8 cellular contexts compared by ENCODE assay signal in the genomic region with DNA sequence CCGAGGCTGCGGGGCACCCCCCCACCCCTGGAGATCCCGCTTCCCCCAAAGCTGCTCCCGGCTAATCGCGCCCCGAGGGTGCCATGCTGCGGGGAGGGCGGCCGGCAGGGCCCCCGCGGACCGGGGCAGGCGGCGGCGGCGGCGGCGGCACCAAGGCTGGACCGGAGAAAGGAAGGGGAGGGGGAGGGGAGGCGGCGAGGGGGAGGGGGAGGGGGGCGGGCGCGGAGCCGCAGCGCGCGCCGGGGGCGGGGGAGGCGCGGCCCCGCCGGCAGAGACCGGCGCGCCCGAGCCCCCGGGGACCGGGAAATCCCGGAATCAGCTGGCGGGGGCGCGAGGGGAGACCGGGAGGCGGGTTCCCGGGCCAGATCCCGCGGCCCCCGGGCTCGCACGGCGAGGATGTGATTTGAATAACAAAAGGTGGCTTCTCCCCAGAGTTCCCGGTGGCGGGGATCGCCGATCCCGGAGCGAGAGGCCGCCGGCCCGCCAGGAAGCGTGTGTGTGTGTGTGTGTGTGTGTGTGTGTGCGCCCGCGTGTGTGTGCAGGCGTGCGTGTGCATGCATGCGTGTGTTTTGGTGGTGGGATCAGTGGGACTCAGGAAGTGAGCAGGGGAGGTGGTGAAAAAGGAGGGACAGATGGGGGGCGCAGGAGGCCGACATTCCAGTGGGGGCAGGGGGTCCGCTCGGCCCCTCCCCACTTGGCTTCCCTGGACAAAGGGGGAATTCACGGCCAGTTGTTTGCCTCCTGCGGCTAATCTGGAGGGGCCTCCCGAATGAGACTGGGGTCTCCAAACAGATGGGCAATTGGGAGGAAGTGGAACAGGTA.
DNase-seq lines count a peak whose midpoint lies in the region; ATAC-seq and TF ChIP-seq lines count a peak whose summit lies in the region.

No MANE protein-coding gene starts in this region.

- TF ChIP-seq CTCF in endodermal cell (conservative IDR thresholded peaks at IDR 0.05): no peak

- CTCF ChIA-PET in activated CD8-positive, alpha-beta T cell treated with anti-CD3 and anti-CD28 coated beads, Interleukin-2, amount 10 ng/mL, durations not matched to agents 7 days and 5 days (lab: Charles Lee): interaction anchor here (0.6 kb wide), 1 partner anchor 13 kb away, joined by 3 read pairs; no protein-coding TSS in a partner anchor

- H3K4me3 Mint-ChIP-seq in activated CD8-positive, alpha-beta T cell treated with anti-CD3 and anti-CD28 coated beads, Interleukin-2, amount 10 ng/mL, durations not matched to agents 7 days and 5 days: peak overlapping the region; percentile 66
- peak overlapping the region; percentile 81 for H3K4me3 Mint-ChIP-seq in endodermal cell

- 0% methylated on average over 19 to 58 of the region's 77 CpGs for WGBS in endodermal cell (ENCODE audit: insufficient coverage in 1 of 2, insufficient read length in 1 of 2), 2 experiments

- H3K27ac ChIP-seq in endodermal cell (ENCODE audit: low read depth, low read length) (peak overlapping the region; percentile 91), stomach smooth muscle (ENCODE audit: low read length) (no peak overlapping the region)

- H3K27me3 ChIP-seq in endodermal cell (ENCODE audit: control insufficient read depth, insufficient read depth, low read length, poor library complexity, severe bottlenecking) (no peaks in the 10 kb centered on the region), stomach smooth muscle (ENCODE audit: control insufficient read depth in 1 of 2, insufficient read depth in 2 of 2, low read length in 2 of 2) (no peaks in the 10 kb centered on the region)

- POLR2A ChIA-PET in activated CD8-positive, alpha-beta T cell treated with anti-CD3 and anti-CD28 coated beads, Interleukin-2, amount 10 ng/mL, durations not matched to agents 7 days and 5 days (lab: Charles Lee): no interaction called here

- DNase-seq in G401 (ENCODE audit: low spot score) (peak; percentile 23), NCI-H1105 treated with DMSO at 0.1 percent for 48 hours (lab: John Stamatoyannopoulos, UW) (peak; percentile 36), endodermal cell (peak; percentile 91), midbrain (lab: John Stamatoyannopoulos, UW) (peak; percentile 61), NCI-H446 treated with DMSO at 0.1 percent for 48 hours (lab: John Stamatoyannopoulos, UW) (no peak)
- peak; percentile 34 for DNase-seq in activated CD8-positive, alpha-beta T cell treated with anti-CD3 and anti-CD28 coated beads, Interleukin-2, amount 10 ng/mL, durations not matched to agents 7 days and 5 days

- H3K27ac Mint-ChIP-seq in activated CD8-positive, alpha-beta T cell treated with anti-CD3 and anti-CD28 coated beads, Interleukin-2, amount 10 ng/mL, durations not matched to agents 7 days and 5 days: no peak overlapping the region
- peak overlapping the region; percentile 98 for H3K27ac Mint-ChIP-seq in endodermal cell

- in situ Hi-C loops in G401 (cut with HindIII; ENCODE audit: low sequenced_read_pairs): no loop called here

- no peaks in the 10 kb centered on the region for H3K4me1 ChIP-seq in endodermal cell (ENCODE audit: control insufficient read depth, insufficient read depth, low read length)
- H3K4me1 ChIP-seq in stomach smooth muscle (ENCODE audit: control insufficient read depth, insufficient read depth, low read length): peaks cover 16% of the 10 kb centered on the region

- H3K36me3 Mint-ChIP-seq in activated CD8-positive, alpha-beta T cell treated with anti-CD3 and anti-CD28 coated beads, Interleukin-2, amount 10 ng/mL, durations not matched to agents 7 days and 5 days (ENCODE audit: low read depth): no peaks in the 10 kb centered on the region
- H3K36me3 Mint-ChIP-seq in endodermal cell (ENCODE audit: low read depth): peaks cover 10% of the 10 kb centered on the region

- ATAC-seq in activated CD8-positive, alpha-beta T cell treated with anti-CD3 and anti-CD28 coated beads, Interleukin-2, amount 10 ng/mL, durations not matched to agents 7 days and 5 days: no peak
- ATAC-seq in HG03571 (IDR thresholded peaks at IDR 0.05; ENCODE audit: unreplicated experiment): no peak

- H3K9ac ChIP-seq in endodermal cell (ENCODE audit: extremely low read depth, low read length, poor library complexity, severe bottlenecking) (peak overlapping the region; percentile 80), stomach smooth muscle (ENCODE audit: low read length in 2 of 2) (peak overlapping the region; percentile 48 to 55)

- no peaks in the 10 kb centered on the region for H3K9me3 Mint-ChIP-seq in activated CD8-positive, alpha-beta T cell treated with anti-CD3 and anti-CD28 coated beads, Interleukin-2, amount 10 ng/mL, durations not matched to agents 7 days and 5 days (ENCODE audit: insufficient read depth)
- H3K9me3 Mint-ChIP-seq in endodermal cell: peaks cover 10% of the 10 kb centered on the region

- H3K4me3 ChIP-seq in endodermal cell (ENCODE audit: low read length) (peak overlapping the region; percentile 90), stomach smooth muscle (ENCODE audit: low read length in 2 of 2) (peak overlapping the region; percentile 63 to 79)

- H3K9me3 ChIP-seq in endodermal cell (ENCODE audit: control insufficient read depth, low read length) (peaks cover 5% of the 10 kb centered on the region), stomach smooth muscle (ENCODE audit: control insufficient read depth in 2 of 2, low read length in 2 of 2) (peaks cover 0 to 5% of the 10 kb centered on the region in 2 donors)

- peaks cover 12% of the 10 kb centered on the region for H3K4me1 Mint-ChIP-seq in activated CD8-positive, alpha-beta T cell treated with anti-CD3 and anti-CD28 coated beads, Interleukin-2, amount 10 ng/mL, durations not matched to agents 7 days and 5 days (ENCODE audit: low read depth)
- H3K4me1 Mint-ChIP-seq in endodermal cell: peaks cover 20% of the 10 kb centered on the region

- H3K36me3 ChIP-seq in endodermal cell (ENCODE audit: control insufficient read depth, insufficient read depth, low read length): no peaks in the 10 kb centered on the region
- H3K36me3 ChIP-seq in stomach smooth muscle (ENCODE audit: control insufficient read depth in 2 of 2, insufficient read depth in 2 of 2, low read length in 2 of 2): no peaks in the 10 kb centered on the region

- H3K27me3 Mint-ChIP-seq in activated CD8-positive, alpha-beta T cell treated with anti-CD3 and anti-CD28 coated beads, Interleukin-2, amount 10 ng/mL, durations not matched to agents 7 days and 5 days (ENCODE audit: low read depth): peaks cover 19% of the 10 kb centered on the region
- no peaks in the 10 kb centered on the region for H3K27me3 Mint-ChIP-seq in endodermal cell (ENCODE audit: insufficient read depth)
